In genomic region chr1:45354838-45355237, GRCh38 we compare ENCODE assay signal across 24 cellular contexts. TPM values are rescaled to one million over a fixed set of nuclear protein-coding genes. Genes with fewer than 3 reads are reported as not detected.
A peak's percentile ranks its signal among the peaks of the same experiment; 100 is the strongest.
DNase-seq lines count a peak whose midpoint lies in the region; ATAC-seq, FAIRE-seq and TF ChIP-seq lines count a peak whose summit lies in the region.
"Had no signal": no experiment of that assay in that cellular context is flagged by ENCODE, and none has a peak within 500 bp of the region (broad histone marks: within the 10 kb centered on the region; RNA-seq: fewer than 3 reads in every experiment).

No MANE protein-coding gene starts in this region.

- no peaks in the 10 kb centered on the region for H4K20me1 ChIP-seq in HepG2 (ENCODE audit: insufficient read depth, low read length)
- H4K20me1 ChIP-seq: BLaER1 treated with 17β-estradiol and CSF1 and Interleukin-3, amounts not matched to agents 10 nM and 100 nM had no signal

- FAIRE-seq in HepG2 (lab: Jason Lieb, UNC): no peak
- FAIRE-seq: A549, D721Med, GM12878, GM12892, GM18507 had no signal

- CTCF ChIA-PET in HepG2 (lab: Yijun Ruan, JAX; ENCODE audit: low intra/inter-chr PET ratio, low total read pairs): no interaction called here

- H3K9ac ChIP-seq in HepG2 (ENCODE audit: insufficient read depth, low read depth, low read length): no peak overlapping the region
- H3K9ac ChIP-seq: BLaER1 treated with 17β-estradiol and CSF1 and Interleukin-3, amounts not matched to agents 10 nM and 100 nM had no signal

- intact Hi-C loops in HepG2 (cut with micrococcal nuclease; ENCODE audit: unreplicated experiment): loop anchor here (5.0 kb wide), 1 partner anchor 217 kb away; no protein-coding TSS in a partner anchor
- intact Hi-C loops in right lobe of liver (cut with DNase I): loop anchor here (5.0 to 10.0 kb wide), 3 partner anchors 137 to 210 kb away; partner anchors contain the start of gene TESK2 (in 1 of the 2)
- intact Hi-C loops in psoas muscle (cut with DNase I): loop anchor here in 1 of 2 donors (5.0 kb wide), 1 partner anchor 212 kb away; no protein-coding TSS in a partner anchor

- TF ChIP-seq EP300 in HepG2 (IDR thresholded peaks at IDR 0.05; ENCODE audit: low read depth in 2 of 2, low read length in 2 of 2): no peak
- TF ChIP-seq EP300 in HepG2 (CRISPR knock-in tag; IDR thresholded peaks at IDR 0.05; ENCODE audit: borderline replicate concordance): no peak

- DNase-seq in HepG2 (ENCODE audit: low spot score) (no peak), right lobe of liver (no peak), psoas muscle (no peak)
- DNase-seq: AML-193; Caco-2; Calu3; CD4-positive, alpha-beta T cell; CD8-positive, alpha-beta T cell; DMS79 treated with DMSO at 0.1 percent for 48 hours; EL; GDM1 had no signal

- peaks cover 33% of the 10 kb centered on the region for H3K4me1 ChIP-seq in HepG2 (ENCODE audit: insufficient read depth, low read length)
- peaks cover 0 to 3% (median 1%) of the 10 kb centered on the region in 4 donors for H3K4me1 ChIP-seq in right lobe of liver
- H3K4me1 ChIP-seq in psoas muscle: peaks cover 39% of the 10 kb centered on the region
- H3K4me1 ChIP-seq: A549, Caco-2 had no signal

- no peaks in the 10 kb centered on the region for H3K79me2 ChIP-seq in HepG2 (ENCODE audit: insufficient read depth, low read length)

- H3K9me3 ChIP-seq in HepG2 (ENCODE audit: low read length) (no peaks in the 10 kb centered on the region), right lobe of liver (no peaks in the 10 kb centered on the region), psoas muscle (no peaks in the 10 kb centered on the region)
- H3K9me3 ChIP-seq: A549; BLaER1 treated with 17β-estradiol and CSF1 and Interleukin-3, amounts not matched to agents 10 nM and 100 nM; Caco-2 had no signal

- H3K36me3 ChIP-seq in HepG2 (replicated peaks in 1 of 2; ENCODE audit: control insufficient read depth in 1 of 2, insufficient read depth in 2 of 2, low read length in 2 of 2) (no peaks in the 10 kb centered on the region), right lobe of liver (no peaks in the 10 kb centered on the region), psoas muscle (ENCODE audit: insufficient read depth in 1 of 2, low read depth in 1 of 2) (no peaks in the 10 kb centered on the region)

- TF ChIP-seq CTCF in HepG2 (CRISPR knock-in tag; IDR thresholded peaks at IDR 0.05) (no peak), right lobe of liver (IDR thresholded peaks at IDR 0.05) (no peak), psoas muscle (IDR thresholded peaks at IDR 0.05) (no peak)

- ATAC-seq in HepG2 (no peak), right lobe of liver (no peak), psoas muscle (no peak), GM21723 (IDR thresholded peaks at IDR 0.05; ENCODE audit: unreplicated experiment) (no peak), esophagus mucosa (no peak)
- ATAC-seq: A549; CD8-positive, alpha-beta T cell; GM12878 had no signal

- H3K4me3 ChIP-seq in HepG2 (replicated peaks in 1 of 3; ENCODE audit: insufficient read depth in 1 of 3, low read depth in 2 of 3, low read length in 3 of 3): no peak overlapping the region
- no peak overlapping the region for H3K4me3 ChIP-seq in right lobe of liver
- no peak overlapping the region for H3K4me3 ChIP-seq in psoas muscle
- H3K4me3 ChIP-seq: A549; BLaER1 treated with 17β-estradiol and CSF1 and Interleukin-3, amounts not matched to agents 10 nM and 100 nM; GM12878 had no signal

- H3K4me2 ChIP-seq in HepG2 (ENCODE audit: low read depth, low read length): no peak overlapping the region
- H3K4me2 ChIP-seq: A549; BLaER1 treated with 17β-estradiol and CSF1 and Interleukin-3, amounts not matched to agents 10 nM and 100 nM had no signal

- no peaks in the 10 kb centered on the region for H3K27me3 ChIP-seq in HepG2 (ENCODE audit: control insufficient read depth in 1 of 2, insufficient read depth in 2 of 2, low read length in 2 of 2)
- no peaks in the 10 kb centered on the region for H3K27me3 ChIP-seq in right lobe of liver
- H3K27me3 ChIP-seq in psoas muscle (ENCODE audit: insufficient read depth in 3 of 3, low read length in 2 of 3): no peaks in the 10 kb centered on the region
- H3K27me3 ChIP-seq: BLaER1 treated with 17β-estradiol and CSF1 and Interleukin-3, amounts not matched to agents 10 nM and 100 nM had no signal

- POLR2A ChIA-PET in HepG2 (lab: Yijun Ruan, JAX): interaction anchor here (2.4 to 3.1 kb wide), 2 partner anchors 14 to 136 kb away, joined by 5 to 23 read pairs; partner anchors contain the start of genes MUTYH, TESK2 and TOE1

- no peak overlapping the region for H2AFZ ChIP-seq in HepG2 (ENCODE audit: low read length)

- peak overlapping the region; percentile 53 for H3K27ac ChIP-seq in HepG2 (ENCODE audit: extremely low read length, insufficient read depth, low read length)
- H3K27ac ChIP-seq in right lobe of liver: no peak overlapping the region
- H3K27ac ChIP-seq in psoas muscle: peak overlapping the region; percentile 19
- H3K27ac ChIP-seq: 22Rv1; A549; BLaER1 treated with 17β-estradiol and CSF1 and Interleukin-3, amounts not matched to agents 10 nM and 100 nM; C4-2B had no signal

- in situ Hi-C loops in HepG2 (cut with HindIII; ENCODE audit: extremely low pct_ligation_motif_present, low pct_unique_long_range_greater_than_20kb): loop anchor here (5.0 to 25.0 kb wide), 2 partner anchors 137 to 232 kb away; partner anchors contain the start of genes NASP and TESK2

- TF ChIP-seq POLR2A in HepG2 (IDR thresholded peaks at IDR 0.05; ENCODE audit: insufficient read depth in 1 of 2, low read depth in 2 of 2, low read length in 2 of 2) (no peak), right lobe of liver (IDR thresholded peaks at IDR 0.05) (no peak)

- WGBS in HepG2 (ENCODE audit: low lambda C conversion rate): 94% methylated on average over 4 of the region's 4 CpGs
- 100% methylated on average over 3 of the region's 4 CpGs for WGBS in right lobe of liver (ENCODE audit: insufficient coverage, low coverage, low lambda C conversion rate, missing lambda C conversion rate)
- 92 to 94% (median 94%) methylated on average over 4 of the region's 4 CpGs for WGBS in psoas muscle, 3 donors

- BruUV-seq in HepG2 (replicated peaks; lab: Mats Ljungman, UMichigan): no TSS peak

- TF ChIP-seq RAD21 in HepG2 (CRISPR knock-in tag; IDR thresholded peaks at IDR 0.05): no peak

RNA-seq across cellular contexts. Expression of gene MUTYH, which starts 14.6 kb away (rescaled TPM):
- total RNA-seq in HepG2 (2016; rRNA removed; fragmentation: Illumina TruSeq; extraction: Trizol): 12.7 and 17.1 TPM in 2 replicates
- 8.3 and 9.6 TPM in 2 replicates for total RNA-seq in HepG2 (2016; cell fraction: cytosol; rRNA removed; fragmentation: Illumina TruSeq; extraction: Trizol; ENCODE audit: low read depth)
- 11.8 and 17.5 TPM in 2 replicates for total RNA-seq in HepG2 (2016; cell fraction: insoluble cytoplasmic fraction; rRNA removed; fragmentation: Illumina TruSeq; extraction: Trizol)
- total RNA-seq in HepG2 (2016; cell fraction: membrane; rRNA removed; fragmentation: Illumina TruSeq; extraction: Trizol): 13.2 and 14.1 TPM in 2 replicates
- total RNA-seq in HepG2 (2016; cell fraction: nucleus; rRNA removed; fragmentation: Illumina TruSeq; extraction: Trizol): 19.6 and 22.4 TPM in 2 replicates
- polyA plus RNA-seq in HepG2 (2011; rRNA removed): 16.3 and 19.4 TPM in 2 replicates
- polyA plus RNA-seq in HepG2 (2011; cell fraction: cytosol; rRNA removed): 7.9 and 12.7 TPM in 2 replicates
- polyA plus RNA-seq in HepG2 (2011; cell fraction: nucleus; rRNA removed): 82.7 and 96.2 TPM in 2 replicates
- polyA plus RNA-seq in HepG2 (2012): 11.1 and 12.0 TPM in 2 replicates
- 5.6 and 7.1 TPM in 2 replicates for polyA plus RNA-seq in HepG2 (2016; cell fraction: cytosol; fragmentation: Illumina TruSeq; extraction: Trizol; ENCODE audit: low read depth)
- polyA plus RNA-seq in HepG2 (2016; cell fraction: insoluble cytoplasmic fraction; fragmentation: Illumina TruSeq; extraction: Trizol; ENCODE audit: low read depth): 11.6 and 12.8 TPM in 2 replicates
- 8.5 and 9.5 TPM in 2 replicates for polyA plus RNA-seq in HepG2 (2016; cell fraction: membrane; fragmentation: Illumina TruSeq; extraction: Trizol; ENCODE audit: low read depth)
- 58.3 and 64.2 TPM in 2 replicates for polyA plus RNA-seq in HepG2 (2016; cell fraction: nucleus; fragmentation: Illumina TruSeq; extraction: Trizol; ENCODE audit: insufficient read depth, low read depth)
- polyA minus RNA-seq in HepG2 (2011; rRNA and poly(A)+ RNA removed; ENCODE audit: low replicate concordance): 19.2 and 21.3 TPM in 2 replicates
- 4.2 and 4.7 TPM in 2 replicates for polyA minus RNA-seq in HepG2 (2011; cell fraction: cytosol; rRNA and poly(A)+ RNA removed)
- polyA minus RNA-seq in HepG2 (2011; cell fraction: nucleus; rRNA and poly(A)+ RNA removed): 15.0 and 15.5 TPM in 2 replicates
- 10 to 100 TPM in 2 of 6 experiments, 1 to 10 TPM in 4; 7.2 to 11.9 (median 8.4) TPM for total RNA-seq in right lobe of liver
- 10 to 100 TPM in 1 of 4 donors, 1 to 10 TPM in 3; 7.7 to 16.6 (median 8.3) TPM for total RNA-seq in psoas muscle
- polyA plus RNA-seq in psoas muscle: 10 to 100 TPM in 1 of 3 donors, 1 to 10 TPM in 2; 8.2 to 13.2 (median 9.0) TPM
- total RNA-seq in esophagus mucosa: 10.8 TPM

RNA-seq across cellular contexts. Expression of gene TOE1, which starts 14.9 kb away (rescaled TPM):
- total RNA-seq in HepG2 (2016; rRNA removed; fragmentation: Illumina TruSeq; extraction: Trizol): 17.4 and 19.0 TPM in 2 replicates
- total RNA-seq in HepG2 (2016; cell fraction: cytosol; rRNA removed; fragmentation: Illumina TruSeq; extraction: Trizol; ENCODE audit: low read depth): 6.1 and 6.9 TPM in 2 replicates
- total RNA-seq in HepG2 (2016; cell fraction: insoluble cytoplasmic fraction; rRNA removed; fragmentation: Illumina TruSeq; extraction: Trizol): 17.0 and 19.2 TPM in 2 replicates
- 9.4 and 11.7 TPM in 2 replicates for total RNA-seq in HepG2 (2016; cell fraction: membrane; rRNA removed; fragmentation: Illumina TruSeq; extraction: Trizol)
- total RNA-seq in HepG2 (2016; cell fraction: nucleus; rRNA removed; fragmentation: Illumina TruSeq; extraction: Trizol): 18.1 and 21.7 TPM in 2 replicates
- 12.1 and 14.1 TPM in 2 replicates for polyA plus RNA-seq in HepG2 (2011; rRNA removed)
- polyA plus RNA-seq in HepG2 (2011; cell fraction: cytosol; rRNA removed): 13.3 and 16.7 TPM in 2 replicates
- polyA plus RNA-seq in HepG2 (2011; cell fraction: nucleus; rRNA removed): 24.4 and 29.6 TPM in 2 replicates
- 5.6 and 7.9 TPM in 2 replicates for polyA plus RNA-seq in HepG2 (2012)
- polyA plus RNA-seq in HepG2 (2016; cell fraction: cytosol; fragmentation: Illumina TruSeq; extraction: Trizol; ENCODE audit: low read depth): 4.9 and 6.0 TPM in 2 replicates
- 17.2 and 18.2 TPM in 2 replicates for polyA plus RNA-seq in HepG2 (2016; cell fraction: insoluble cytoplasmic fraction; fragmentation: Illumina TruSeq; extraction: Trizol; ENCODE audit: low read depth)
- polyA plus RNA-seq in HepG2 (2016; cell fraction: membrane; fragmentation: Illumina TruSeq; extraction: Trizol; ENCODE audit: low read depth): 7.3 and 8.1 TPM in 2 replicates
- polyA plus RNA-seq in HepG2 (2016; cell fraction: nucleus; fragmentation: Illumina TruSeq; extraction: Trizol; ENCODE audit: insufficient read depth, low read depth): 21.5 and 25.2 TPM in 2 replicates
- 26.7 and 78.7 TPM in 2 replicates for polyA minus RNA-seq in HepG2 (2011; rRNA and poly(A)+ RNA removed; ENCODE audit: low replicate concordance)
- 6.8 and 11.4 TPM in 2 replicates for polyA minus RNA-seq in HepG2 (2011; cell fraction: cytosol; rRNA and poly(A)+ RNA removed)
- polyA minus RNA-seq in HepG2 (2011; cell fraction: nucleus; rRNA and poly(A)+ RNA removed): 35.4 and 43.5 TPM in 2 replicates
- 1 to 10 TPM; 3.2 to 7.7 (median 4.4) TPM for total RNA-seq in right lobe of liver
- total RNA-seq in psoas muscle: 1 to 10 TPM; 3.1 to 5.9 (median 3.9) TPM
- polyA plus RNA-seq in psoas muscle: 1 to 10 TPM; 2.7 to 6.7 (median 4.6) TPM
- total RNA-seq in esophagus mucosa: 6.1 TPM

RNA-seq across cellular contexts. Expression of gene HPDL, which starts 28.1 kb away (rescaled TPM):
- not detected in 2 replicates for total RNA-seq in HepG2 (2016; rRNA removed; fragmentation: Illumina TruSeq; extraction: Trizol)
- not detected in 2 replicates for total RNA-seq in HepG2 (2016; cell fraction: cytosol; rRNA removed; fragmentation: Illumina TruSeq; extraction: Trizol; ENCODE audit: low read depth)
- not detected in 2 replicates for total RNA-seq in HepG2 (2016; cell fraction: insoluble cytoplasmic fraction; rRNA removed; fragmentation: Illumina TruSeq; extraction: Trizol)
- not detected in 2 replicates for total RNA-seq in HepG2 (2016; cell fraction: membrane; rRNA removed; fragmentation: Illumina TruSeq; extraction: Trizol)
- not detected in 2 replicates for total RNA-seq in HepG2 (2016; cell fraction: nucleus; rRNA removed; fragmentation: Illumina TruSeq; extraction: Trizol)
- not detected in 2 replicates for polyA plus RNA-seq in HepG2 (2011; rRNA removed)
- not detected in 2 replicates for polyA plus RNA-seq in HepG2 (2011; cell fraction: cytosol; rRNA removed)
- polyA plus RNA-seq in HepG2 (2011; cell fraction: nucleus; rRNA removed): not detected in 2 replicates
- polyA plus RNA-seq in HepG2 (2012): 0.08 TPM in 1 of 2 replicates, not detected in the other
- not detected in 2 replicates for polyA plus RNA-seq in HepG2 (2016; cell fraction: cytosol; fragmentation: Illumina TruSeq; extraction: Trizol; ENCODE audit: low read depth)
- not detected in 2 replicates for polyA plus RNA-seq in HepG2 (2016; cell fraction: insoluble cytoplasmic fraction; fragmentation: Illumina TruSeq; extraction: Trizol; ENCODE audit: low read depth)
- polyA plus RNA-seq in HepG2 (2016; cell fraction: membrane; fragmentation: Illumina TruSeq; extraction: Trizol; ENCODE audit: low read depth): not detected in 2 replicates
- polyA plus RNA-seq in HepG2 (2016; cell fraction: nucleus; fragmentation: Illumina TruSeq; extraction: Trizol; ENCODE audit: insufficient read depth, low read depth): not detected in 2 replicates
- 24.3 TPM in 1 of 2 replicates, not detected in the other for polyA minus RNA-seq in HepG2 (2011; rRNA and poly(A)+ RNA removed; ENCODE audit: low replicate concordance)
- polyA minus RNA-seq in HepG2 (2011; cell fraction: cytosol; rRNA and poly(A)+ RNA removed): 0.40 TPM in 1 of 2 replicates, not detected in the other
- polyA minus RNA-seq in HepG2 (2011; cell fraction: nucleus; rRNA and poly(A)+ RNA removed): not detected in 2 replicates
- under 1 TPM in 2 of 6 experiments, not detected in 4; 0.25 to 0.56 TPM for total RNA-seq in right lobe of liver
- 1 to 10 TPM in 2 of 4 donors, under 1 TPM in 2; 0.84 to 2.6 (median 1.2) TPM for total RNA-seq in psoas muscle
- polyA plus RNA-seq in psoas muscle: 1 to 10 TPM in 2 of 3 donors, under 1 TPM in 1; 0.73 to 4.9 (median 3.7) TPM
- 1.6 TPM for total RNA-seq in esophagus mucosa
- total RNA-seq: A172; CD4-positive, alpha-beta T cell; Daoy; G401 had no signal

Comparison
In these comparisons a context has a peak if more than half of its experiments do, and no peak if none do; other contexts are left out.
1. H3K27ac ChIP-seq: peak in HepG2 (single experiment) and psoas muscle (single experiment); none in right lobe of liver (0 of 3).